Comparison of ENCODE assay signal across 21 cellular contexts in the genomic region with DNA sequence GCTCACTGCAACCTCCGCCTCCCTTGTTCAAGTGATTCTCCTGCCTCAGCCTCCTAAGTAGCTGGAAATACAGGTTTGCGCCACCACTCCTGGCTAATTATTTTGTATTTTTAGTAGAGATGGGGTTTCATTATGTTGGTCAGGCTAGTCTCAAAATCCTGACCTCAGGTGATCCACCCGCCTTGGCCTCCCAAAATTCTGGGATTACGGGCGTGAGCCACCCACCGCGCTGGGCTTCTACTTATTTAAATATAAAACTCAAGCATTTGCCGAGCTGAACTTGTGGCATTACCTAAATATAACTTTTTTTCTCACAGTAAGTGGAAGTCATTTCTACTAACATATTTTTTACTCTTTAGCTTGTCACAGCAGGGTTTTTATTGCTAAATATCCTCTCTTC.
DNase-seq lines count a peak whose midpoint lies in the region.
"Had no signal": no experiment of that assay in that cellular context is flagged by ENCODE, and none has a peak within 500 bp of the region (broad histone marks: within the 10 kb centered on the region; RNA-seq: fewer than 3 reads in every experiment).

No MANE protein-coding gene starts in this region.

- peak; percentile 31 to 34 for DNase-seq in NCI-H524 (lab: John Stamatoyannopoulos, UW)
- no peak for DNase-seq in NCI-H524 treated with DMSO at 0.1 percent for 48 hours (lab: John Stamatoyannopoulos, UW)
- DNase-seq: 8988T; ACHN; AML-193; BE2C; C1 segment of cervical spinal cord; Caco-2; Calu3; CD4-positive, alpha-beta memory T cell; CD4-positive, alpha-beta T cell; CD4-positive, CD25-positive, alpha-beta regulatory T cell; CD8-positive, alpha-beta memory T cell; CD8-positive, alpha-beta T cell; COR-L47; DMS 273 treated with DMSO at 0.1 percent for 48 hours; DMS153; DMS79; DMS79 treated with DMSO at 0.1 percent for 48 hours; DND-41; EL had no signal
